Comparison of ENCODE assay signal across 20 cellular contexts in genomic region chr3:39184081-39184967, GRCh38. TPM values are rescaled to one million over a fixed set of nuclear protein-coding genes. Genes with fewer than 3 reads are reported as not detected.
DNase-seq lines count a peak whose midpoint lies in the region; ATAC-seq, FAIRE-seq and TF ChIP-seq lines count a peak whose summit lies in the region.
"Had no signal": no experiment of that assay in that cellular context is flagged by ENCODE, and none has a peak within 500 bp of the region (broad histone marks: within the 10 kb centered on the region; RNA-seq: fewer than 3 reads in every experiment).

No MANE protein-coding gene starts in this region.

- 87% methylated on average over 12 of the region's 12 CpGs; no CpG with 5 or more reads in 1 of the 2 experiments for WGBS in H1 (ENCODE audit: extremely low coverage in 1 of 2, insufficient coverage in 1 of 2, insufficient read length in 1 of 2, insufficient replicate concordance in 2 of 2, low coverage in 1 of 2, low lambda C conversion rate in 2 of 2, missing lambda C conversion rate in 1 of 2), 2 experiments

- intact Hi-C loops in naive thymus-derived CD4-positive, alpha-beta T cell (cut with micrococcal nuclease) = loop anchor here in 1 of 2 donors (10.0 kb wide), 1 partner anchor 690 kb away; the partner anchor contains the start of gene EXOG

- no peaks in the 10 kb centered on the region for H3K9me3 ChIP-seq in BLaER1 treated with 17β-estradiol and CSF1 and Interleukin-3, amounts not matched to agents 10 nM and 100 nM (replicated peaks in 1 of 11)
- no peaks in the 10 kb centered on the region for H3K9me3 ChIP-seq in OCI-LY3 (ENCODE audit: insufficient read depth, low read length)
- H3K9me3 ChIP-seq in H1 (ENCODE audit: insufficient read depth in 2 of 2, low read depth in 1 of 2, low read length in 1 of 2) = no peaks in the 10 kb centered on the region
- no peaks in the 10 kb centered on the region for H3K9me3 ChIP-seq in naive thymus-derived CD4-positive, alpha-beta T cell (ENCODE audit: control insufficient read depth in 2 of 3, low read length in 3 of 3)
- H3K9me3 ChIP-seq: pancreas had no signal

- H3K36me3 ChIP-seq in BLaER1 treated with 17β-estradiol and CSF1 and Interleukin-3, amounts not matched to agents 10 nM and 100 nM = no peaks in the 10 kb centered on the region
- no peaks in the 10 kb centered on the region for H3K36me3 ChIP-seq in OCI-LY3 (replicated peaks; ENCODE audit: low read depth, low read length)
- no peaks in the 10 kb centered on the region for H3K36me3 ChIP-seq in H1 (ENCODE audit: control insufficient read depth in 2 of 4, insufficient read depth in 4 of 4, low read length in 3 of 4)
- H3K36me3 ChIP-seq in naive thymus-derived CD4-positive, alpha-beta T cell (ENCODE audit: control insufficient read depth in 2 of 3, insufficient read depth in 3 of 3, low read length in 3 of 3) = no peaks in the 10 kb centered on the region
- no peaks in the 10 kb centered on the region for H3K36me3 ChIP-seq in H7 (replicated peaks; ENCODE audit: control insufficient read depth, insufficient read depth, low read length)
- H3K36me3 ChIP-seq: pancreas had no signal

- H3K27ac Mint-ChIP-seq in naive thymus-derived CD4-positive, alpha-beta T cell = peak overlapping the region in 5 of 9 donors; percentile 3 to 61 (median 36)
- no peak overlapping the region for H3K27ac Mint-ChIP-seq in T-helper 2 cell treated with Interferon-gamma antibody and Interleukin-4, amounts not matched to agents 5 μg/mL and 100 μg/mL, for 36 hours
- H3K27ac Mint-ChIP-seq: memory B cell, naive B cell had no signal

- H3K79me2 ChIP-seq in OCI-LY3 (ENCODE audit: low read length) (no peaks in the 10 kb centered on the region), H1 (ENCODE audit: control insufficient read depth in 1 of 2, insufficient read depth in 2 of 2, low read length in 2 of 2) (no peaks in the 10 kb centered on the region)

- TF ChIP-seq POLR2A in H1 (IDR thresholded peaks at IDR 0.05; ENCODE audit: control extremely low read depth in 1 of 2, low read depth in 2 of 2, low read length in 2 of 2) = no peak

- DNase-seq in H1 (ENCODE audit: low read depth in 1 of 2, low spot score in 2 of 2) (no peak), H7 (no peak)
- DNase-seq in naive thymus-derived CD4-positive, alpha-beta T cell = no peak
- no peak for DNase-seq in T-helper 2 cell treated with Interferon-gamma antibody and Interleukin-4, amounts not matched to agents 5 μg/mL and 100 μg/mL, for 36 hours (ENCODE audit: low spot score)
- no peak for DNase-seq in stimulated activated naive CD8-positive, alpha-beta T cell treated with anti-CD3 and anti-CD28 coated beads, Interleukin-15, Interleukin-2, amounts not matched to agents 100 U/mL and 50 U/mL, for 24 hours
- DNase-seq: CD8-positive, alpha-beta memory T cell; MM.1S; naive B cell; NCI-H774; PC-9 had no signal

- no peak overlapping the region for H3K4me3 ChIP-seq in BLaER1 treated with 17β-estradiol and CSF1 and Interleukin-3, amounts not matched to agents 10 nM and 100 nM
- H3K4me3 ChIP-seq in OCI-LY3 (ENCODE audit: low read length) = no peak overlapping the region
- H3K4me3 ChIP-seq in H1 (ENCODE audit: extremely low read depth in 1 of 4, insufficient read depth in 2 of 4, low read depth in 3 of 4, low read length in 4 of 4) = no peak overlapping the region
- no peak overlapping the region for H3K4me3 ChIP-seq in naive thymus-derived CD4-positive, alpha-beta T cell (ENCODE audit: low read length)
- H3K4me3 ChIP-seq in H7 (ENCODE audit: insufficient read depth, low read depth, low read length) = no peak overlapping the region
- H3K4me3 ChIP-seq: pancreas, PC-9, SK-N-MC had no signal

- no peak overlapping the region for H2AK5ac ChIP-seq in H1 (ENCODE audit: low read depth, low read length)

- H3K4me1 ChIP-seq in BLaER1 treated with 17β-estradiol and CSF1 and Interleukin-3, amounts not matched to agents 10 nM and 100 nM = peaks cover 13 to 59% (median 41%) of the 10 kb centered on the region in 10 experiments
- H3K4me1 ChIP-seq in OCI-LY3 (ENCODE audit: low read length) (peaks cover 8% of the 10 kb centered on the region; the same call in 1 of the 2 replicates), H1 (replicated peaks in 1 of 4; ENCODE audit: control insufficient read depth in 3 of 4, insufficient read depth in 4 of 4, low read length in 3 of 4) (peaks cover 0 to 14% (median 7%) of the 10 kb centered on the region in 4 experiments; a peak in 6 of 7 replicates)
- H3K4me1 ChIP-seq in naive thymus-derived CD4-positive, alpha-beta T cell (ENCODE audit: control insufficient read depth in 2 of 2, insufficient read depth in 2 of 2, low read length in 2 of 2) = peaks cover 14 to 19% of the 10 kb centered on the region in 2 donors

- no peak overlapping the region for H2BK120ac ChIP-seq in H1 (replicated peaks; ENCODE audit: low read depth, low read length)

- no peak overlapping the region for H2BK5ac ChIP-seq in H1 (ENCODE audit: low read depth, low read length)

- POLR2A ChIA-PET in H1 (lab: Charles Lee; ENCODE audit: partially characterized antibody) = interaction anchor here (0.6 to 1.6 kb wide), 4 partner anchors 77 to 224 kb away, joined by 3 to 6 read pairs (median 3); partner anchors contain the start of genes GORASP1, RPSA and TTC21A
- POLR2A ChIA-PET in naive thymus-derived CD4-positive, alpha-beta T cell (lab: Charles Lee) = interaction anchor here (0.7 kb wide), 1 partner anchor 200 kb away, joined by 3 read pairs; no protein-coding TSS in a partner anchor

- TF ChIP-seq CTCF in OCI-LY3 (IDR thresholded peaks at IDR 0.05; ENCODE audit: low read depth, low read length) = 0 out of 2 replicates have a peak, but pooled peaks have one; percentile 11
- TF ChIP-seq CTCF in H1 (IDR thresholded peaks at IDR 0.05; ENCODE audit: control extremely low read depth in 1 of 3, insufficient read depth in 1 of 3, low read depth in 1 of 3, low read length in 3 of 3) = peak in 1 of 3 experiments; percentile 17; a peak in 1 of 4 replicates

- H3K36me3 Mint-ChIP-seq in naive thymus-derived CD4-positive, alpha-beta T cell = no peaks in the 10 kb centered on the region
- no peaks in the 10 kb centered on the region for H3K36me3 Mint-ChIP-seq in T-helper 2 cell treated with Interferon-gamma antibody and Interleukin-4, amounts not matched to agents 5 μg/mL and 100 μg/mL, for 36 hours (ENCODE audit: low read depth)
- H3K36me3 Mint-ChIP-seq: CD8-positive, alpha-beta memory T cell; IgD-negative memory B cell; memory B cell; naive B cell had no signal

- no peak overlapping the region for H3K56ac ChIP-seq in H1 (replicated peaks; ENCODE audit: insufficient read length, low read depth, low read length)

- H4K91ac ChIP-seq in H1 (replicated peaks; ENCODE audit: insufficient read length, low read length) = no peak overlapping the region

- no peaks in the 10 kb centered on the region for H3K79me1 ChIP-seq in H1 (ENCODE audit: low read depth, low read length)

- TF ChIP-seq RAD21 in H1 (IDR thresholded peaks at IDR 0.05 in 1 of 2, conservative IDR thresholded peaks at IDR 0.05 in 1 of 2; ENCODE audit: low read depth in 2 of 2, low read length in 2 of 2) = peak; percentile 10 to 29; a peak in 2 of 4 replicates

- no peak overlapping the region for H4K5ac ChIP-seq in H1 (ENCODE audit: insufficient read length, low read depth, low read length)

- peak overlapping the region; percentile 71; the same call in 1 of the 2 replicates for H2BK12ac ChIP-seq in H1 (ENCODE audit: low read depth, low read length)

- no peaks in the 10 kb centered on the region; a peak in 2 of 22 replicates for H4K20me1 ChIP-seq in BLaER1 treated with 17β-estradiol and CSF1 and Interleukin-3, amounts not matched to agents 10 nM and 100 nM
- H4K20me1 ChIP-seq in OCI-LY3 (ENCODE audit: insufficient read depth, low read length) = no peaks in the 10 kb centered on the region
- peaks cover 0 to 1% of the 10 kb centered on the region in 2 experiments for H4K20me1 ChIP-seq in H1 (replicated peaks in 1 of 2; ENCODE audit: control insufficient read depth in 1 of 2, insufficient read depth in 2 of 2, low read length in 2 of 2)

- H3K27ac ChIP-seq in BLaER1 treated with 17β-estradiol and CSF1 and Interleukin-3, amounts not matched to agents 10 nM and 100 nM = no peak overlapping the region
- H3K27ac ChIP-seq in OCI-LY3 (ENCODE audit: low read length) (no peak overlapping the region), H1 (ENCODE audit: low read depth, low read length) (no peak overlapping the region)
- H3K27ac ChIP-seq in naive thymus-derived CD4-positive, alpha-beta T cell (ENCODE audit: low read depth, low read length) = no peak overlapping the region
- H3K27ac ChIP-seq: pancreas, PC-9, SK-N-MC had no signal

- H2BK20ac ChIP-seq in H1 (ENCODE audit: low read length) = no peak overlapping the region

- ATAC-seq in naive thymus-derived CD4-positive, alpha-beta T cell = no peak
- ATAC-seq in GM18498 (IDR thresholded peaks at IDR 0.05; ENCODE audit: unreplicated experiment) = no peak
- ATAC-seq in stimulated activated naive CD8-positive, alpha-beta T cell treated with anti-CD3 and anti-CD28 coated beads, Interleukin-15, Interleukin-2, amounts not matched to agents 100 U/mL and 50 U/mL, for 24 hours = no peak
- ATAC-seq: pancreas had no signal

- H3K4me1 Mint-ChIP-seq in naive thymus-derived CD4-positive, alpha-beta T cell = peaks cover 18 to 22% (median 19%) of the 10 kb centered on the region in 7 donors
- peaks cover 18% of the 10 kb centered on the region for H3K4me1 Mint-ChIP-seq in T-helper 2 cell treated with Interferon-gamma antibody and Interleukin-4, amounts not matched to agents 5 μg/mL and 100 μg/mL, for 36 hours (ENCODE audit: low read depth)

- no peaks in the 10 kb centered on the region for H3K9me3 Mint-ChIP-seq in naive thymus-derived CD4-positive, alpha-beta T cell
- no peaks in the 10 kb centered on the region for H3K9me3 Mint-ChIP-seq in T-helper 2 cell treated with Interferon-gamma antibody and Interleukin-4, amounts not matched to agents 5 μg/mL and 100 μg/mL, for 36 hours
- H3K9me3 Mint-ChIP-seq: CD8-positive, alpha-beta memory T cell; IgD-negative memory B cell; memory B cell; naive B cell had no signal

- no peak overlapping the region for H3K14ac ChIP-seq in H1 (ENCODE audit: insufficient read length)

- H3K4me2 ChIP-seq in BLaER1 treated with 17β-estradiol and CSF1 and Interleukin-3, amounts not matched to agents 10 nM and 100 nM = peak overlapping the region in 9 of 11 experiments; percentile 3 to 63 (median 48); a peak in 15 of 22 replicates
- H3K4me2 ChIP-seq in OCI-LY3 (ENCODE audit: low read length) (no peak overlapping the region), H1 (ENCODE audit: insufficient read depth in 1 of 2, low read depth in 2 of 2, low read length in 2 of 2) (no peak overlapping the region)
- H3K4me2 ChIP-seq: PC-9 had no signal

- CTCF ChIA-PET in H1 (lab: Charles Lee; ENCODE audit: partially characterized antibody) = interaction anchor here (0.5 to 18.0 kb wide), 10 partner anchors 12 to 193 kb away, joined by 3 to 767 read pairs (median 4); partner anchors contain the start of genes CX3CR1, GORASP1 and TTC21A
- CTCF ChIA-PET in naive thymus-derived CD4-positive, alpha-beta T cell (lab: Charles Lee) = interaction anchor here (0.9 to 1.7 kb wide), 3 partner anchors 77 to 109 kb away, joined by 4 to 5 read pairs (median 4); partner anchors contain the start of genes GORASP1 and TTC21A

- no peak overlapping the region for H3K4ac ChIP-seq in H1 (replicated peaks; ENCODE audit: insufficient read length, low read depth, low read length)

- H3K4me3 Mint-ChIP-seq in naive thymus-derived CD4-positive, alpha-beta T cell = no peak overlapping the region
- H3K4me3 Mint-ChIP-seq in T-helper 2 cell treated with Interferon-gamma antibody and Interleukin-4, amounts not matched to agents 5 μg/mL and 100 μg/mL, for 36 hours = no peak overlapping the region
- H3K4me3 Mint-ChIP-seq: CD8-positive, alpha-beta memory T cell; IgD-negative memory B cell; memory B cell; naive B cell had no signal

- no peak overlapping the region for H4K8ac ChIP-seq in H1 (ENCODE audit: extremely low read depth, insufficient read depth, low read length)

- FAIRE-seq in H1 (lab: Jason Lieb, UNC) = no peak
- FAIRE-seq: islet of Langerhans, pancreas had no signal

- H3K18ac ChIP-seq in H1 (ENCODE audit: extremely low read depth, low read length) = no peak overlapping the region

- no peak overlapping the region for H3K23ac ChIP-seq in H1 (ENCODE audit: insufficient read length)

- no peaks in the 10 kb centered on the region for H3K27me3 Mint-ChIP-seq in naive thymus-derived CD4-positive, alpha-beta T cell
- H3K27me3 Mint-ChIP-seq in T-helper 2 cell treated with Interferon-gamma antibody and Interleukin-4, amounts not matched to agents 5 μg/mL and 100 μg/mL, for 36 hours (ENCODE audit: low read depth) = no peaks in the 10 kb centered on the region
- H3K27me3 Mint-ChIP-seq: CD8-positive, alpha-beta memory T cell; IgD-negative memory B cell; naive B cell had no signal

- peaks cover 2% of the 10 kb centered on the region; the same call in 1 of the 2 replicates for H3K23me2 ChIP-seq in H1 (ENCODE audit: low read depth, low read length)

- H3K9ac ChIP-seq in BLaER1 treated with 17β-estradiol and CSF1 and Interleukin-3, amounts not matched to agents 10 nM and 100 nM = no peak overlapping the region
- no peak overlapping the region for H3K9ac ChIP-seq in OCI-LY3 (ENCODE audit: low read length)
- no peak overlapping the region for H3K9ac ChIP-seq in H1 (replicated peaks in 1 of 4; ENCODE audit: extremely low read depth in 1 of 4, low read depth in 3 of 4, low read length in 3 of 4)

- H2AFZ ChIP-seq in OCI-LY3 (ENCODE audit: low read depth, low read length) (no peak overlapping the region), H1 (ENCODE audit: low read length) (no peak overlapping the region)
- H2AFZ ChIP-seq: PC-9 had no signal

- no peak for TF ChIP-seq EP300 in H1 (IDR thresholded peaks at IDR 0.05; ENCODE audit: borderline replicate concordance in 1 of 2, low read depth in 2 of 2, low read length in 2 of 2)

- H3K27me3 ChIP-seq in BLaER1 treated with 17β-estradiol and CSF1 and Interleukin-3, amounts not matched to agents 10 nM and 100 nM = no peaks in the 10 kb centered on the region
- H3K27me3 ChIP-seq in OCI-LY3 (ENCODE audit: low read depth, low read length) = peaks cover 19% of the 10 kb centered on the region
- peaks cover 0 to 9% (median 6%) of the 10 kb centered on the region in 4 experiments; a peak in 6 of 7 replicates for H3K27me3 ChIP-seq in H1 (replicated peaks in 1 of 4; ENCODE audit: control insufficient read depth in 3 of 4, extremely low read depth in 1 of 4, insufficient read depth in 3 of 4, low read length in 3 of 4)
- H3K27me3 ChIP-seq in naive thymus-derived CD4-positive, alpha-beta T cell (ENCODE audit: control insufficient read depth in 2 of 2, insufficient read depth in 2 of 2, low read length in 2 of 2) = no peaks in the 10 kb centered on the region
- peaks cover 7% of the 10 kb centered on the region for H3K27me3 ChIP-seq in H7 (ENCODE audit: control insufficient read depth, insufficient read depth, low read length)
- H3K27me3 ChIP-seq: pancreas had no signal

- H2BK15ac ChIP-seq in H1 (ENCODE audit: low read length) = peak overlapping the region; percentile 65; the same call in 1 of the 2 replicates

RNA-seq across cellular contexts. Expression of gene XIRP1, which starts 8.1 kb away (rescaled TPM):
- total RNA-seq in H1 (2021; fragmentation: NEBNext Ultra II Directional; extraction: Animal tissue kit (Norgen Biotek cat#: 25700)) = not detected in 2 replicates
- not detected in 2 replicates for polyA plus RNA-seq in H1 (2011; rRNA removed)
- not detected for polyA plus RNA-seq in H1 (2011; cell fraction: cytosol; rRNA removed)
- not detected for polyA plus RNA-seq in H1 (2011; cell fraction: nucleus; rRNA removed)
- not detected in 4 replicates for polyA plus RNA-seq in H1 (2012, experiment 1 of 2)
- not detected for polyA plus RNA-seq in H1 (2012, experiment 2 of 2)
- not detected for polyA plus RNA-seq in H1 (2013, experiment 1 of 2)
- polyA plus RNA-seq in H1 (2013, experiment 2 of 2) = not detected
- not detected in 2 replicates for polyA minus RNA-seq in H1 (2011; rRNA and poly(A)+ RNA removed)
- not detected for polyA minus RNA-seq in H1 (2011; cell fraction: cytosol; rRNA and poly(A)+ RNA removed)
- polyA minus RNA-seq in H1 (2011; cell fraction: nucleus; rRNA and poly(A)+ RNA removed) = not detected
- total RNA-seq in naive thymus-derived CD4-positive, alpha-beta T cell = under 1 TPM in 1 of 5 experiments, not detected in 4; 0.07 TPM
- polyA plus RNA-seq in naive thymus-derived CD4-positive, alpha-beta T cell = not detected
- not detected in 2 replicates for total RNA-seq in H7 (2014; rRNA removed; shearing (Covaris generic))
- total RNA-seq: cerebellum, PC-9 had no signal
- polyA plus RNA-seq: AG04450; CD8-positive, alpha-beta memory T cell; IgD-negative memory B cell had no signal

RNA-seq across cellular contexts. Expression of gene CSRNP1, which starts 30.9 kb away (rescaled TPM):
- total RNA-seq in H1 (2021; fragmentation: NEBNext Ultra II Directional; extraction: Animal tissue kit (Norgen Biotek cat#: 25700)) = 7.1 and 8.3 TPM in 2 replicates
- 6.7 and 10.9 TPM in 2 replicates for polyA plus RNA-seq in H1 (2011; rRNA removed)
- 9.2 TPM for polyA plus RNA-seq in H1 (2011; cell fraction: cytosol; rRNA removed)
- 16.9 TPM for polyA plus RNA-seq in H1 (2011; cell fraction: nucleus; rRNA removed)
- 6.3 to 8.1 TPM (median 7.5 TPM) in 4 replicates for polyA plus RNA-seq in H1 (2012, experiment 1 of 2)
- polyA plus RNA-seq in H1 (2012, experiment 2 of 2) = 10.1 TPM
- 4.0 TPM for polyA plus RNA-seq in H1 (2013, experiment 1 of 2)
- 3.9 TPM for polyA plus RNA-seq in H1 (2013, experiment 2 of 2)
- 9.9 and 16.1 TPM in 2 replicates for polyA minus RNA-seq in H1 (2011; rRNA and poly(A)+ RNA removed)
- 7.6 TPM for polyA minus RNA-seq in H1 (2011; cell fraction: cytosol; rRNA and poly(A)+ RNA removed)
- 11.4 TPM for polyA minus RNA-seq in H1 (2011; cell fraction: nucleus; rRNA and poly(A)+ RNA removed)
- total RNA-seq in naive thymus-derived CD4-positive, alpha-beta T cell = 100 to 1,000 TPM in 2 of 5 experiments, 10 to 100 TPM in 3; 13.7 to 319 (median 22.9) TPM
- polyA plus RNA-seq in naive thymus-derived CD4-positive, alpha-beta T cell = 10 to 100 TPM in 1 of 2 donors, 1 to 10 TPM in 1; 9.8 to 12.1 TPM
- total RNA-seq in H7 (2014; rRNA removed; shearing (Covaris generic)) = 13.4 and 16.5 TPM in 2 replicates

Comparison
In these comparisons a context has a peak if more than half of its experiments do, and no peak if none do; other contexts are left out.
1. H3K4me2 ChIP-seq: peak in BLaER1 treated with 17β-estradiol and CSF1 and Interleukin-3, amounts not matched to agents 10 nM and 100 nM (9 of 11); none in OCI-LY3 (single experiment) and H1 (0 of 2).